ENCODE assay signal across 9 cellular contexts in the genomic region with DNA sequence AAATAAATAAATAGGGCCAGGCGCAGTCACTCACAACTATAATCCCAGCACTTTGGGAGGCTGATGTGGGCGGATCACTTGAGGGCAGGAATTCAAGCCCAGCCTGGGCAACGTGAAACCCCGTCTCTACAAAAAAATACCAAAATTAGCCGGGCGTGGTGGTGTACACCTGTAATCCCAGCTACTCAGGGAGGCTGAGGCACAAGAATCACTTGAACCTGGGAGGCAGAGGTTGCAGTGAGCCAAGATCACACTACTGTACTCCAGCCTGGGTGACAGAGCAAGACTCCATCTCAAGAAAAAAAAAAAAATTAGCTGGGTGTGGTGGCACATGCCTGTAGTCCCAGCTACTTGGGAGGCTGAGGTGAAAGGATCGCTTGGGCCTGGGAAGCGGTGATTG. TPM values are rescaled to one million over a fixed set of nuclear protein-coding genes. Genes with fewer than 3 reads are reported as not detected.
"Had no signal": no experiment of that assay in that cellular context is flagged by ENCODE, and none has a peak within 500 bp of the region (broad histone marks: within the 10 kb centered on the region; RNA-seq: fewer than 3 reads in every experiment).

No MANE protein-coding gene starts in this region.

RNA-seq across cellular contexts. Expression of gene DHDH, which starts 7.6 kb away (rescaled TPM):
- total RNA-seq: gastrocnemius medialis, left ventricle myocardium inferior, lung microvascular endothelial cell, pulmonary artery endothelial cell, skeletal muscle tissue had no signal

RNA-seq across cellular contexts. Expression of gene TULP2, which starts 27.3 kb away (rescaled TPM):
- total RNA-seq: gastrocnemius medialis; mesenteric fat pad; naive thymus-derived CD4-positive, alpha-beta T cell; osteocyte; skeletal muscle tissue; transverse colon had no signal
- polyA plus RNA-seq: naive thymus-derived CD4-positive, alpha-beta T cell had no signal
